27 cellular contexts compared by ENCODE assay signal in the genomic region with DNA sequence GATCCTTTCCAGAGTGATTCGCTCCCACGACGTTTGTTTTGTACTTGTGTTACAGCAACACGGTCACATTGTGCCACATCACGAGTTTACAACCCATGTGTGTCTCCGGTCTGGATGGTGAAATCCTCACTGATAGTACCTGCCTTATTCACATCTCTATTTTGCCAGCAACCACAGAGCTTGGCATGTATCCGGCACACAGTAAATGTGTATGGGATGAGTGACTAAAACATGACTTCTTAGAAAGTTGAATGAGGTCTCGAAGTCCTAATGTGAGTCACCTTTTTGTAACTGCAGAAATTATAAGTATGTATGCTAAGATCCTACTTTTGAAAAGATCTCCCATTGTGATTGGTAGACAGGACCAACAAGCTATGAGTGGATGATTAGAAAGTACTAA. TPM values are rescaled to one million over a fixed set of nuclear protein-coding genes. Genes with fewer than 3 reads are reported as not detected.
"Had no signal": no experiment of that assay in that cellular context is flagged by ENCODE, and none has a peak within 500 bp of the region (broad histone marks: within the 10 kb centered on the region; RNA-seq: fewer than 3 reads in every experiment).

No MANE protein-coding gene starts in this region.

- H3K27ac Mint-ChIP-seq: activated naive CD4-positive, alpha-beta T cell treated with anti-CD3 and anti-CD28 coated beads, Interleukin-2, amount 10 ng/mL, durations not matched to agents 7 days and 5 days; activated naive CD8-positive, alpha-beta T cell treated with anti-CD3 and anti-CD28 coated beads, Interleukin-2, amount 50 U/mL, for 24 hours; naive thymus-derived CD4-positive, alpha-beta T cell; neural progenitor cell; stimulated activated naive CD8-positive, alpha-beta T cell treated with anti-CD3 and anti-CD28 coated beads, Interleukin-15, amount 100 ng/mL, for 72 hours had no signal

- H3K4me1 Mint-ChIP-seq: activated naive CD4-positive, alpha-beta T cell treated with anti-CD3 and anti-CD28 coated beads, Interleukin-2, amount 10 ng/mL, durations not matched to agents 7 days and 5 days; activated naive CD8-positive, alpha-beta T cell treated with anti-CD3 and anti-CD28 coated beads, Interleukin-2, amount 50 U/mL, for 24 hours; naive thymus-derived CD4-positive, alpha-beta T cell; stimulated activated naive CD8-positive, alpha-beta T cell treated with anti-CD3 and anti-CD28 coated beads, Interleukin-15, amount 100 ng/mL, for 72 hours had no signal

- FAIRE-seq: small intestine had no signal

- H3K4me3 Mint-ChIP-seq: activated naive CD4-positive, alpha-beta T cell treated with anti-CD3 and anti-CD28 coated beads, Interleukin-2, amount 10 ng/mL, durations not matched to agents 7 days and 5 days; activated naive CD8-positive, alpha-beta T cell treated with anti-CD3 and anti-CD28 coated beads, Interleukin-2, amount 50 U/mL, for 24 hours; activated T-cell treated with anti-CD3 and anti-CD28 coated beads, Interleukin-2, amount 50 U/mL, for 4 hours; naive thymus-derived CD4-positive, alpha-beta T cell; neural progenitor cell; stimulated activated naive CD8-positive, alpha-beta T cell treated with anti-CD3 and anti-CD28 coated beads, Interleukin-15, amount 100 ng/mL, for 72 hours had no signal

- H3K4me1 ChIP-seq: gastroesophageal sphincter, transverse colon had no signal

- H3K9me3 Mint-ChIP-seq: activated naive CD4-positive, alpha-beta T cell treated with anti-CD3 and anti-CD28 coated beads, Interleukin-2, amount 10 ng/mL, durations not matched to agents 7 days and 5 days; activated naive CD8-positive, alpha-beta T cell treated with anti-CD3 and anti-CD28 coated beads, Interleukin-2, amount 50 U/mL, for 24 hours; activated T-cell treated with anti-CD3 and anti-CD28 coated beads, Interleukin-2, amount 50 U/mL, for 4 hours; stimulated activated naive CD8-positive, alpha-beta T cell treated with anti-CD3 and anti-CD28 coated beads, Interleukin-15, amount 100 ng/mL, for 72 hours had no signal

- H3K36me3 ChIP-seq: cardiac muscle cell, gastroesophageal sphincter, heart right ventricle, neural progenitor cell, right lobe of liver, suprapubic skin, transverse colon, vagina had no signal

- H3K4me3 ChIP-seq: cardiac muscle cell, gastroesophageal sphincter, heart right ventricle, neural progenitor cell, right lobe of liver, suprapubic skin, transverse colon, vagina had no signal

- ATAC-seq: activated CD4-positive, CD25-positive, alpha-beta regulatory T cell treated with anti-CD3 and anti-CD28 coated beads, Interleukin-2, amount 50 U/mL, for 24 hours; activated naive CD8-positive, alpha-beta T cell treated with anti-CD3 and anti-CD28 coated beads, Interleukin-2, amount 50 U/mL, for 24 hours; activated T-cell treated with anti-CD3 and anti-CD28 coated beads, Interleukin-2, amount 50 U/mL, for 4 hours; gastroesophageal sphincter; heart right ventricle; left ventricle myocardium superior; naive thymus-derived CD4-positive, alpha-beta T cell; right lobe of liver; stimulated activated naive CD8-positive, alpha-beta T cell treated with anti-CD3 and anti-CD28 coated beads, Interleukin-15, amount 100 ng/mL, for 72 hours had no signal

- H3K27me3 ChIP-seq: cardiac muscle cell, gastroesophageal sphincter, right lobe of liver, suprapubic skin, vagina had no signal

- H3K36me3 Mint-ChIP-seq: activated naive CD4-positive, alpha-beta T cell treated with anti-CD3 and anti-CD28 coated beads, Interleukin-2, amount 10 ng/mL, durations not matched to agents 7 days and 5 days; naive thymus-derived CD4-positive, alpha-beta T cell had no signal

- DNase-seq: activated CD4-positive, alpha-beta T cell treated with anti-CD3 and anti-CD28 coated beads, Interleukin-2, amount 50 U/mL, for 1 hour; activated CD8-positive, alpha-beta memory T cell treated with anti-CD3 and anti-CD28 coated beads, Interleukin-2, amount 50 U/mL, for 4 hours; activated effector memory CD4-positive, alpha-beta T cell treated with Interleukin-2 at 50 U/mL for 16 hours; activated naive CD4-positive, alpha-beta T cell treated with anti-CD3 and anti-CD28 coated beads, Interleukin-2, amount 10 ng/mL, durations not matched to agents 7 days and 5 days; activated naive CD8-positive, alpha-beta T cell treated with anti-CD3 and anti-CD28 coated beads, Interleukin-2, amount 50 U/mL, for 24 hours; activated T-cell treated with anti-CD3 and anti-CD28 coated beads, Interleukin-2, amount 50 U/mL, for 4 hours; aorta; dermis blood vessel endothelial cell; effector memory CD4-positive, alpha-beta T cell; heart right ventricle; kidney glomerular epithelial cell; left ventricle myocardium superior; mesendoderm; naive thymus-derived CD4-positive, alpha-beta T cell; right lobe of liver; small intestine; stimulated activated CD4-positive, alpha-beta T cell treated with anti-CD3 and anti-CD28 coated beads, Interleukin-4, amount 100 ng/mL, for 1 hour; stimulated activated naive CD8-positive, alpha-beta T cell treated with anti-CD3 and anti-CD28 coated beads, Interleukin-15, amount 100 ng/mL, for 72 hours; T1000; transverse colon had no signal

- H3K9me3 ChIP-seq: gastroesophageal sphincter, heart right ventricle, right lobe of liver, suprapubic skin, transverse colon, vagina had no signal

- H3K9ac ChIP-seq: neural progenitor cell had no signal

- H3K27ac ChIP-seq: cardiac muscle cell, gastroesophageal sphincter, heart right ventricle, neural progenitor cell, right lobe of liver, suprapubic skin, transverse colon, vagina had no signal

RNA-seq across cellular contexts. Expression of gene STOX2, which starts 7.5 kb away (rescaled TPM):
- total RNA-seq: activated T-cell treated with anti-CD3 and anti-CD28 coated beads, Interleukin-2, amount 50 U/mL, for 4 hours; naive thymus-derived CD4-positive, alpha-beta T cell; T-helper 1 cell treated with Interleukin-12 subunit alpha and Interleukin-12 subunit beta and Interleukin-4 antibody, amounts not matched to agents 30 ng/mL and 1 ng/mL, for 36 hours had no signal
- polyA plus RNA-seq: naive thymus-derived CD4-positive, alpha-beta T cell had no signal
